Comparison of ENCODE assay signal across 8 cellular contexts in genomic region chr16:66604376-66605176, GRCh38. TPM values are rescaled to one million over a fixed set of nuclear protein-coding genes. Genes with fewer than 3 reads are reported as not detected.
A peak's percentile ranks its signal among the peaks of the same experiment; 100 is the strongest.
DNase-seq lines count a peak whose midpoint lies in the region; ATAC-seq and TF ChIP-seq lines count a peak whose summit lies in the region.

Gene CMTM3 (plus strand): TSS chr16:66604704. CDS start chr16:66604806, 102 bp downstream.

- peaks cover 5% of the 10 kb centered on the region for H3K27me3 Mint-ChIP-seq in nephron progenitor cell (ENCODE audit: low read depth, poor library complexity)

- H3K27ac ChIP-seq in fibroblast of lung (ENCODE audit: insufficient read depth, low read length) (peak within 1 kb of the TSS; percentile 59), subcutaneous abdominal adipose tissue (ENCODE audit: low read depth, low read length) (peak within 1 kb of the TSS; percentile 80)

- no peaks in the 10 kb centered on the region for H3K9me3 ChIP-seq in fibroblast of lung (ENCODE audit: control insufficient read depth, insufficient read depth, low read depth, low read length)
- H3K9me3 ChIP-seq in subcutaneous abdominal adipose tissue (ENCODE audit: control insufficient read depth in 5 of 5, low read length in 5 of 5): no peaks in the 10 kb centered on the region

- TF ChIP-seq CTCF in fibroblast of lung (conservative IDR thresholded peaks at IDR 0.05 in 1 of 2, IDR thresholded peaks at IDR 0.05 in 1 of 2; ENCODE audit: low read depth in 1 of 2, low read length in 2 of 2) (peak; percentile 20 to 46), nephron progenitor cell (IDR thresholded peaks at IDR 0.05) (peak; percentile 54)

- DNase-seq in SHP77 (lab: John Stamatoyannopoulos, UW): peak; percentile 49 to 54
- DNase-seq in SHP77 treated with DMSO at 0.1 percent for 48 hours (lab: John Stamatoyannopoulos, UW): no peak
- DNase-seq in OCI-M1 (lab: John Stamatoyannopoulos, UW): peak; percentile 83
- peak; percentile 89 to 90 for DNase-seq in activated T-cell treated with anti-CD3 and anti-CD28 coated beads, Interleukin-2, amount 50 U/mL, for 48 hours
- DNase-seq in fibroblast of lung (ENCODE audit: low read depth in 2 of 2): peak; percentile 54 to 58
- DNase-seq in nephron progenitor cell: peak; percentile 87

- H3K4me2 ChIP-seq in fibroblast of lung (ENCODE audit: extremely low read depth, insufficient read depth, low read length): peak within 1 kb of the TSS; percentile 90

- peak; percentile 41 for ATAC-seq in HG03103 (IDR thresholded peaks at IDR 0.05; ENCODE audit: low read depth, unreplicated experiment)

- H3K4me1 Mint-ChIP-seq in nephron progenitor cell: peaks cover 53% of the 10 kb centered on the region

- H3K27me3 ChIP-seq in fibroblast of lung (ENCODE audit: control insufficient read depth, insufficient read depth, low read length) (peaks cover 6% of the 10 kb centered on the region), subcutaneous abdominal adipose tissue (ENCODE audit: control insufficient read depth in 5 of 5, insufficient read depth in 4 of 5, low read length in 5 of 5) (no peaks in the 10 kb centered on the region)

- peaks cover 5% of the 10 kb centered on the region for H3K36me3 ChIP-seq in fibroblast of lung (ENCODE audit: control insufficient read depth, insufficient read depth, low read length)
- H3K36me3 ChIP-seq in subcutaneous abdominal adipose tissue (ENCODE audit: control insufficient read depth in 5 of 5, insufficient read depth in 5 of 5, low read length in 5 of 5): peaks cover 0 to 14% (median 10%) of the 10 kb centered on the region in 5 donors

- peaks cover 3% of the 10 kb centered on the region for H3K79me2 ChIP-seq in fibroblast of lung (ENCODE audit: control insufficient read depth, insufficient read depth, low read length)

- H2AFZ ChIP-seq in fibroblast of lung (ENCODE audit: low read length): peak within 1 kb of the TSS; percentile 91

- H3K9ac ChIP-seq in fibroblast of lung (ENCODE audit: insufficient read depth, low read length) (peak within 1 kb of the TSS; percentile 76), subcutaneous abdominal adipose tissue (ENCODE audit: low read length in 5 of 5) (peak within 1 kb of the TSS; percentile 26 to 84 (median 77))

- peak within 1 kb of the TSS; percentile 95 for H3K27ac Mint-ChIP-seq in nephron progenitor cell

- peak within 1 kb of the TSS; percentile 91 for H3K4me3 Mint-ChIP-seq in nephron progenitor cell

- H4K20me1 ChIP-seq in fibroblast of lung (ENCODE audit: control insufficient read depth, extremely low read depth, insufficient read depth, low read length): no peaks in the 10 kb centered on the region

- H3K36me3 Mint-ChIP-seq in nephron progenitor cell (ENCODE audit: low read depth): peaks cover 4% of the 10 kb centered on the region

- no peaks in the 10 kb centered on the region for H3K9me3 Mint-ChIP-seq in nephron progenitor cell

- H3K4me3 ChIP-seq in fibroblast of lung (replicated peaks in 1 of 4; ENCODE audit: control extremely low read depth in 1 of 4, insufficient read depth in 1 of 4, low read depth in 3 of 4, low read length in 4 of 4): peak within 1 kb of the TSS; percentile 59 to 81 (median 71)
- peak within 1 kb of the TSS; percentile 72 to 81 (median 73) for H3K4me3 ChIP-seq in subcutaneous abdominal adipose tissue (ENCODE audit: low read depth in 1 of 5, low read length in 5 of 5)

- H3K4me1 ChIP-seq in fibroblast of lung (ENCODE audit: control insufficient read depth, extremely low read depth, insufficient read depth, low read length) (peaks cover 15% of the 10 kb centered on the region), subcutaneous abdominal adipose tissue (ENCODE audit: control insufficient read depth in 5 of 5, insufficient read depth in 5 of 5, low read length in 5 of 5) (peaks cover 12 to 41% (median 32%) of the 10 kb centered on the region in 5 donors)

RNA-seq across cellular contexts. Expression of gene CMTM3, which starts in this region (rescaled TPM):
- total RNA-seq in fibroblast of lung: 6.9 and 10.1 TPM in 2 replicates
- polyA plus RNA-seq in fibroblast of lung: 14.9 and 18.6 TPM in 2 replicates
- polyA plus RNA-seq in fibroblast of lung (2012): 17.6 and 18.9 TPM in 2 replicates
- polyA minus RNA-seq in fibroblast of lung (ENCODE audit: low replicate concordance): 13.7 and 30.3 TPM in 2 replicates
